Comparison of ENCODE assay signal across 1 cellular context in the genomic region with DNA sequence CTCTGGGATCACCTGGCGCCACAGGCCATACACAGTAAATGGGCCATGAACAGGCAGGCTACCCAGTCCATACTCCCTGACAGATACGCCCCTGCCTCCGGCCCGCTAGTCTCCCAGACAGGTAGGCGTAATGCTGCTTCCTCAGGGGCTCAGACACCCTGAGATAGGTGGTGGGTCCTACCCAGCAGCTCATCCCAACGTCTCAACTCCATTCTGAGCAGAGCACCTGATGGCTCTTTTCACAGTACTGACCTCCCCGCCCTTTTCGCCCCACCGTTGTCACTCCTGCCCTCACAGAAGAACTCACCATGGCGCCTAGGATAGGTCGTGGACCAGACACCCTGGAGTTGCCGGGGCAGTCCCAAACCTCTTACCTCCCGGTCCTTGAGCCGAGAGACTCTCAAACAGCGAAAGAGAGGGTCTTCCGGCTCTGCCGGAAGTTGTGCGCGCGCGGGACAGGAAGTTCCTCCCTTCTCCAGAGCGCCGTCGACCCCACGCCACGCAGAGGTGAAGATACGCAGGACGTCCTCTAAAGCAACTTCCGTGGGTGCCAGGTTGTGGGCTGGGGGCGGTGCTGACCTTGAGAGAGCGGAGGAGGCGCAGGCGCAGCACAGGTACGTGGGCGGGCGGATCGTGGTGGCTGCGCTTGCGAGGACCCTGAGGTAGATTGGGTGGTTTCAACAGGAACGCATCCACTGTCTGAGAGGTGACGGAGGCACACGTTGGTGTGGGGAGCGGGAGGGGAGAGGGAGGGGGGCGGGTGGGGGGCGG.
TF ChIP-seq lines count a peak whose summit lies in the region.

A gene (minus strand): TSS at position 432 of the 771 bp plus-strand sequence. CDS start 122 bp downstream, at position 310.

TF ChIP-seq in K562, 482 proteins besides CTCF, POLR2A, EP300 and RAD21 (continued from another document and continues in another):
- TF ChIP-seq, protein P1, sequence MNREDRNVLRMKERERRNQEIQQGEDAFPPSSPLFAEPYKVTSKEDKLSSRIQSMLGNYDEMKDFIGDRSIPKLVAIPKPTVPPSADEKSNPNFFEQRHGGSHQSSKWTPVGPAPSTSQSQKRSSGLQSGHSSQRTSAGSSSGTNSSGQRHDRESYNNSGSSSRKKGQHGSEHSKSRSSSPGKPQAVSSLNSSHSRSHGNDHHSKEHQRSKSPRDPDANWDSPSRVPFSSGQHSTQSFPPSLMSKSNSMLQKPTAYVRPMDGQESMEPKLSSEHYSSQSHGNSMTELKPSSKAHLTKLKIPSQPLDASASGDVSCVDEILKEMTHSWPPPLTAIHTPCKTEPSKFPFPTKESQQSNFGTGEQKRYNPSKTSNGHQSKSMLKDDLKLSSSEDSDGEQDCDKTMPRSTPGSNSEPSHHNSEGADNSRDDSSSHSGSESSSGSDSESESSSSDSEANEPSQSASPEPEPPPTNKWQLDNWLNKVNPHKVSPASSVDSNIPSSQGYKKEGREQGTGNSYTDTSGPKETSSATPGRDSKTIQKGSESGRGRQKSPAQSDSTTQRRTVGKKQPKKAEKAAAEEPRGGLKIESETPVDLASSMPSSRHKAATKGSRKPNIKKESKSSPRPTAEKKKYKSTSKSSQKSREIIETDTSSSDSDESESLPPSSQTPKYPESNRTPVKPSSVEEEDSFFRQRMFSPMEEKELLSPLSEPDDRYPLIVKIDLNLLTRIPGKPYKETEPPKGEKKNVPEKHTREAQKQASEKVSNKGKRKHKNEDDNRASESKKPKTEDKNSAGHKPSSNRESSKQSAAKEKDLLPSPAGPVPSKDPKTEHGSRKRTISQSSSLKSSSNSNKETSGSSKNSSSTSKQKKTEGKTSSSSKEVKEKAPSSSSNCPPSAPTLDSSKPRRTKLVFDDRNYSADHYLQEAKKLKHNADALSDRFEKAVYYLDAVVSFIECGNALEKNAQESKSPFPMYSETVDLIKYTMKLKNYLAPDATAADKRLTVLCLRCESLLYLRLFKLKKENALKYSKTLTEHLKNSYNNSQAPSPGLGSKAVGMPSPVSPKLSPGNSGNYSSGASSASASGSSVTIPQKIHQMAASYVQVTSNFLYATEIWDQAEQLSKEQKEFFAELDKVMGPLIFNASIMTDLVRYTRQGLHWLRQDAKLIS (CRISPR knock-in tag; IDR thresholded peaks at IDR 0.05), result no peak
- no peak for TF ChIP-seq ZNF589 (CRISPR knock-in tag; IDR thresholded peaks at IDR 0.05; ENCODE audit: low read depth)
- TF ChIP-seq KLF16 (IDR thresholded peaks at IDR 0.05), result no peak
- no peak for TF ChIP-seq ZNF408 (CRISPR knock-in tag; IDR thresholded peaks at IDR 0.05; ENCODE audit: low read depth)
- TF ChIP-seq ETV6 (IDR thresholded peaks at IDR 0.05; ENCODE audit: borderline replicate concordance in 1 of 2, low read depth in 2 of 2, low read length in 1 of 2), result 0 out of 4 replicates have a peak, but pooled peaks of 1 of the 2 experiments have one; percentile 24
- no peak for TF ChIP-seq ETV6 (CRISPR knock-in tag; IDR thresholded peaks at IDR 0.05; ENCODE audit: borderline replicate concordance)
- TF ChIP-seq ZNF124 (CRISPR knock-in tag; IDR thresholded peaks at IDR 0.05), result no peak
- peak; percentile 69 for TF ChIP-seq TAF9B (IDR thresholded peaks at IDR 0.05; ENCODE audit: partially characterized antibody)
- no peak for TF ChIP-seq ARNT (IDR thresholded peaks at IDR 0.05)
- TF ChIP-seq POLR3G (IDR thresholded peaks at IDR 0.05; ENCODE audit: extremely low read depth, insufficient read length, insufficient replicate concordance), result no peak
- TF ChIP-seq GABPB2 (CRISPR knock-in tag; conservative IDR thresholded peaks at IDR 0.05), result no peak
- no peak; the same call in 1 of the 2 replicates for TF ChIP-seq SOX6 (IDR thresholded peaks at IDR 0.05)
- no peak for TF ChIP-seq KLF13 (tag; IDR thresholded peaks at IDR 0.05; ENCODE audit: borderline replicate concordance, low read depth)
- TF ChIP-seq CC2D1A (IDR thresholded peaks at IDR 0.05), result no peak
- TF ChIP-seq ZNF146 (CRISPR knock-in tag; IDR thresholded peaks at IDR 0.05; ENCODE audit: unreplicated experiment), result no peak
- no peak for TF ChIP-seq POLR3A (IDR thresholded peaks at IDR 0.05; ENCODE audit: borderline replicate concordance, extremely low read depth, insufficient read depth, insufficient read length)
- TF ChIP-seq, protein P2, sequence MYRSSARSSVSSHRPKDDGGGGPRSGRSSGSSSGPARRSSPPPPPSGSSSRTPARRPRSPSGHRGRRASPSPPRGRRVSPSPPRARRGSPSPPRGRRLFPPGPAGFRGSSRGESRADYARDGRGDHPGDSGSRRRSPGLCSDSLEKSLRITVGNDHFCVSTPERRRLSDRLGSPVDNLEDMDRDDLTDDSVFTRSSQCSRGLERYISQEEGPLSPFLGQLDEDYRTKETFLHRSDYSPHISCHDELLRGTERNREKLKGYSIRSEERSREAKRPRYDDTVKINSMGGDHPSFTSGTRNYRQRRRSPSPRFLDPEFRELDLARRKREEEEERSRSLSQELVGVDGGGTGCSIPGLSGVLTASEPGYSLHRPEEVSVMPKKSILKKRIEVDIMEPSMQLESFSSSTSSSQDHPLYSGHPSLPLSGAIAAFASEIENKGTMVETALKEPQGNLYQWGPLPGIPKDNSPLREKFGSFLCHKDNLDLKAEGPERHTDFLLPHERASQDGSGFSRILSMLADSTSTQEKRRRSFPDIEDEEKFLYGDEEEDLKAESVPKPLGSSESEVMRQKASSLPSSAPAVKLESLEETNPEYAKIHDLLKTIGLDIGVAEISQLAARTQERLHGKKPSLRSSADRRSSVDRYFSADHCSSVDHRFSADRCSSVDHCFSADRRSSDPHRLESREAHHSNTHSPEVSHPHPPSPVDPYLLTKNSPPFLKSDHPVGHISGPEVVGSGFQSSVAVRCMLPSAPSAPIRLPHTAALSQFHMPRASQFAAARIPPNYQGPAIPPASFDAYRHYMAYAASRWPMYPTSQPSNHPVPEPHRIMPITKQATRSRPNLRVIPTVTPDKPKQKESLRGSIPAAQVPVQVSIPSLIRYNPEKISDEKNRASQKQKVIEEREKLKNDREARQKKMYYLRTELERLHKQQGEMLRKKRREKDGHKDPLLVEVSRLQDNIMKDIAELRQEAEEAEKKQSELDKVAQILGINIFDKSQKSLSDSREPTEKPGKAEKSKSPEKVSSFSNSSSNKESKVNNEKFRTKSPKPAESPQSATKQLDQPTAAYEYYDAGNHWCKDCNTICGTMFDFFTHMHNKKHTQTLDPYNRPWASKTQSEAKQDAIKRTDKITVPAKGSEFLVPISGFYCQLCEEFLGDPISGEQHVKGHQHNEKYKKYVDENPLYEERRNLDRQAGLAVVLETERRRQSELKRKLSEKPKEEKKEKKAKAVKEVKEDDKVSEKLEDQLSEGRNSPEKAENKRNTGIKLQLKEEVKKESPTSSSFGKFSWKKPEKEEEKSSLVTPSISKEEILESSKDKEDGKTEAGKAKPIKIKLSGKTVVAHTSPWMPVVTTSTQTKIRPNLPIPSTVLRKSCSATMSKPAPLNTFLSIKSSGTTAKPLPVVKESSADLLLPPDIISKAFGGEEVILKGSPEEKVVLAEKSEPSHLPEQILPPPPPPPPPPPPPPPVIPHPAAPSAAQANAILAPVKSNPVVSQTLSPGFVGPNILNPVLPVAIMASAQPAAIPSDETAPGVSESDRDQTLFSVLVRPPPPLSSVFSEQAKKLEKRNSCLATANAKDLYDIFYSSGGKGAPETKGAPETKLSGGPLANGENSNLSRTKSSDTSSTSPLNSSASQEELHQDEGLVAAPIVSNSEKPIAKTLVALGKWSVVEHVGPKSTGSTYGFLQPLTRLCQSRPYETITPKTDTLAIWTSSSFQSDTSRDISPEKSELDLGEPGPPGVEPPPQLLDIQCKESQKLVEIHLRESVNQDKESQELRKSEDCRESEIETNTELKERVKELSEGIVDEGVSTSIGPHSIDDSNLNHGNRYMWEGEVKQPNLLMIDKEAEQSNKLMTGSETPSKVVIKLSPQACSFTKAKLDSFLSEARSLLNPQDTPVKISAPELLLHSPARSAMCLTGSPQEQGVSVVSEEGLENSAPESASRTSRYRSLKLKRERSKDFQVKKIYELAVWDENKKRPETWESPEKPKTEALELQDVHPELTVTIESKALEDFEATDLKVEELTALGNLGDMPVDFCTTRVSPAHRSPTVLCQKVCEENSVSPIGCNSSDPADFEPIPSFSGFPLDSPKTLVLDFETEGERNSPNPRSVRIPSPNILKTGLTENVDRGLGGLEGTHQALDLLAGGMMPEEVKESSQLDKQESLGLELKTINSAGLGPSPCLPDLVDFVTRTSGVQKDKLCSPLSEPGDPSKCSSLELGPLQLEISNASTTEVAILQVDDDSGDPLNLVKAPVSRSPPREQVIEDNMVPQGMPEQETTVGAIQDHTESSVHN (IDR thresholded peaks at IDR 0.05; ENCODE audit: borderline replicate concordance in 1 of 2, low read depth in 1 of 2), result no peak
- TF ChIP-seq NCOA1 (IDR thresholded peaks at IDR 0.05; ENCODE audit: low read depth), result no peak
- TF ChIP-seq, protein P3, sequence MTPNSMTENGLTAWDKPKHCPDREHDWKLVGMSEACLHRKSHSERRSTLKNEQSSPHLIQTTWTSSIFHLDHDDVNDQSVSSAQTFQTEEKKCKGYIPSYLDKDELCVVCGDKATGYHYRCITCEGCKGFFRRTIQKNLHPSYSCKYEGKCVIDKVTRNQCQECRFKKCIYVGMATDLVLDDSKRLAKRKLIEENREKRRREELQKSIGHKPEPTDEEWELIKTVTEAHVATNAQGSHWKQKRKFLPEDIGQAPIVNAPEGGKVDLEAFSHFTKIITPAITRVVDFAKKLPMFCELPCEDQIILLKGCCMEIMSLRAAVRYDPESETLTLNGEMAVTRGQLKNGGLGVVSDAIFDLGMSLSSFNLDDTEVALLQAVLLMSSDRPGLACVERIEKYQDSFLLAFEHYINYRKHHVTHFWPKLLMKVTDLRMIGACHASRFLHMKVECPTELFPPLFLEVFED (CRISPR knock-in tag; conservative IDR thresholded peaks at IDR 0.05), result no peak
- TF ChIP-seq BCOR (IDR thresholded peaks at IDR 0.05), result no peak
- TF ChIP-seq, protein P4, sequence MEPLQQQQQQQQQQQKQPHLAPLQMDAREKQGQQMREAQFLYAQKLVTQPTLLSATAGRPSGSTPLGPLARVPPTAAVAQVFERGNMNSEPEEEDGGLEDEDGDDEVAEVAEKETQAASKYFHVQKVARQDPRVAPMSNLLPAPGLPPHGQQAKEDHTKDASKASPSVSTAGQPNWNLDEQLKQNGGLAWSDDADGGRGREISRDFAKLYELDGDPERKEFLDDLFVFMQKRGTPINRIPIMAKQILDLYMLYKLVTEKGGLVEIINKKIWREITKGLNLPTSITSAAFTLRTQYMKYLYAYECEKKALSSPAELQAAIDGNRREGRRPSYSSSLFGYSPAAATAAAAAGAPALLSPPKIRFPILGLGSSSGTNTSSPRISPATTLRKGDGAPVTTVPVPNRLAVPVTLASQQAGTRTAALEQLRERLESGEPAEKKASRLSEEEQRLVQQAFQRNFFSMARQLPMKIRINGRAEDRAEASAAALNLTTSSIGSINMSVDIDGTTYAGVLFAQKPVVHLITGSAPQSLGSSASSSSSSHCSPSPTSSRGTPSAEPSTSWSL (CRISPR knock-in tag; IDR thresholded peaks at IDR 0.05; ENCODE audit: borderline replicate concordance), result no peak
- TF ChIP-seq, protein P5, sequence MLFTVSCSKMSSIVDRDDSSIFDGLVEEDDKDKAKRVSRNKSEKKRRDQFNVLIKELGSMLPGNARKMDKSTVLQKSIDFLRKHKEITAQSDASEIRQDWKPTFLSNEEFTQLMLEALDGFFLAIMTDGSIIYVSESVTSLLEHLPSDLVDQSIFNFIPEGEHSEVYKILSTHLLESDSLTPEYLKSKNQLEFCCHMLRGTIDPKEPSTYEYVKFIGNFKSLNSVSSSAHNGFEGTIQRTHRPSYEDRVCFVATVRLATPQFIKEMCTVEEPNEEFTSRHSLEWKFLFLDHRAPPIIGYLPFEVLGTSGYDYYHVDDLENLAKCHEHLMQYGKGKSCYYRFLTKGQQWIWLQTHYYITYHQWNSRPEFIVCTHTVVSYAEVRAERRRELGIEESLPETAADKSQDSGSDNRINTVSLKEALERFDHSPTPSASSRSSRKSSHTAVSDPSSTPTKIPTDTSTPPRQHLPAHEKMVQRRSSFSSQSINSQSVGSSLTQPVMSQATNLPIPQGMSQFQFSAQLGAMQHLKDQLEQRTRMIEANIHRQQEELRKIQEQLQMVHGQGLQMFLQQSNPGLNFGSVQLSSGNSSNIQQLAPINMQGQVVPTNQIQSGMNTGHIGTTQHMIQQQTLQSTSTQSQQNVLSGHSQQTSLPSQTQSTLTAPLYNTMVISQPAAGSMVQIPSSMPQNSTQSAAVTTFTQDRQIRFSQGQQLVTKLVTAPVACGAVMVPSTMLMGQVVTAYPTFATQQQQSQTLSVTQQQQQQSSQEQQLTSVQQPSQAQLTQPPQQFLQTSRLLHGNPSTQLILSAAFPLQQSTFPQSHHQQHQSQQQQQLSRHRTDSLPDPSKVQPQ (CRISPR knock-in tag; IDR thresholded peaks at IDR 0.05; ENCODE audit: borderline replicate concordance), result no peak
- TF ChIP-seq TCF7L2 (IDR thresholded peaks at IDR 0.05; ENCODE audit: low read depth, low read length), result no peak
- TF ChIP-seq TSC22D4 (tag; IDR thresholded peaks at IDR 0.05), result no peak
- peak; percentile 96 for TF ChIP-seq CXXC5 (CRISPR knock-in tag; IDR thresholded peaks at IDR 0.05)
- TF ChIP-seq, protein P6, sequence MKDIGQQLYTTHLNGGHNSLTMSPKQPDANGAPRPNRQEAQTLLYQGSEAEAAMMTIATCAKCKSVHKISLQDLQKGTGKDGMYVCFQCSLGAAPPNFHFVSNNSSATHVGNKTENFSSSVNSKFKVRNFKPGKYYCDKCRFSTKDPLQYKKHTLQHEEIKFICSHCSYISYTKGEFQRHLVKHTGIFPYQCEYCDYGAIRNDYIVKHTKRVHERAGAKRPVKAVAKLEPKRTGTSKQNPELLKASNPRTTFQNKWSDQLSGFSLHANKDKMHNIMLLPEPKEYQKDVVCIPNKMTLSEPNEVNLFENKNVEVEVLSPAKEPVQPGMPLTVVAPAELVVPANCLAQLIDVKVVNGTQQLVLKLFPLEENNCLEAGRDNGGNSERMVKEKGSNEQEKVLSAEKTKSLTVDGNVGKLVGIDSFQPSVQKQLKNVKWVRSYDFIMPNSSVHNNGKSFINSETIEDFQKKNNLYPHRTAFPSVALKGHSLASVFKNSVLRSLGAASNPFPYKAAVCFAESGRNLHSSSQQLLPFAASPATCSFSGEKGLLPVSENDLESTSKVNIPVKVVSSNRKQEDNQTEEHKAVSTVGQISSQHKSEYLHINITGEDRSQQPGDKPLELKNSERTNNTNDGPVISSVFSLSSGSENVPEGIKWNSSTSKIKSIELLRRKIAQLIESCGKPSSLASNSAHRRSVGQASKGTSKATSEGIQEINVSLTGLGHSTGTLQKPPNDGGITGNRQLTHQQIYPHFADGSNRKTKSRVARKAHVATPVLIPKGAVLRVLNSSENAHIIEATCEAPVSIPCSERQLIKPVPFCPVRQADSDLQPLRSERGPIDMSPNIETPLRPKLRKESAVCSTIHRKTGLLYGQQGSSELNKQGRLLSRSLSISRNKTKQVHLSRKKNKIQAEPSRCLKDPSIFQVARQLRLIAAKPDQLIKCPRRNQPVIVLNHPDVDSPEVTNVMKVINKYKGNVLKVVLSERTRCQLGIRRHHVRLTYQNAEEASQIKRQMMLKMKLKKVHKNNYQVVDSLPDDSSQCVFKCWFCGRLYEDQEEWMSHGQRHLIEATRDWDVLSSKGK (CRISPR knock-in tag; IDR thresholded peaks at IDR 0.05), result no peak
- TF ChIP-seq SETDB1 (IDR thresholded peaks at IDR 0.05; ENCODE audit: low read length), result no peak
- TF ChIP-seq PCBP1 (IDR thresholded peaks at IDR 0.05; ENCODE audit: low read depth, low read length, poor library complexity, severe bottlenecking), result no peak
